In the genomic region with DNA sequence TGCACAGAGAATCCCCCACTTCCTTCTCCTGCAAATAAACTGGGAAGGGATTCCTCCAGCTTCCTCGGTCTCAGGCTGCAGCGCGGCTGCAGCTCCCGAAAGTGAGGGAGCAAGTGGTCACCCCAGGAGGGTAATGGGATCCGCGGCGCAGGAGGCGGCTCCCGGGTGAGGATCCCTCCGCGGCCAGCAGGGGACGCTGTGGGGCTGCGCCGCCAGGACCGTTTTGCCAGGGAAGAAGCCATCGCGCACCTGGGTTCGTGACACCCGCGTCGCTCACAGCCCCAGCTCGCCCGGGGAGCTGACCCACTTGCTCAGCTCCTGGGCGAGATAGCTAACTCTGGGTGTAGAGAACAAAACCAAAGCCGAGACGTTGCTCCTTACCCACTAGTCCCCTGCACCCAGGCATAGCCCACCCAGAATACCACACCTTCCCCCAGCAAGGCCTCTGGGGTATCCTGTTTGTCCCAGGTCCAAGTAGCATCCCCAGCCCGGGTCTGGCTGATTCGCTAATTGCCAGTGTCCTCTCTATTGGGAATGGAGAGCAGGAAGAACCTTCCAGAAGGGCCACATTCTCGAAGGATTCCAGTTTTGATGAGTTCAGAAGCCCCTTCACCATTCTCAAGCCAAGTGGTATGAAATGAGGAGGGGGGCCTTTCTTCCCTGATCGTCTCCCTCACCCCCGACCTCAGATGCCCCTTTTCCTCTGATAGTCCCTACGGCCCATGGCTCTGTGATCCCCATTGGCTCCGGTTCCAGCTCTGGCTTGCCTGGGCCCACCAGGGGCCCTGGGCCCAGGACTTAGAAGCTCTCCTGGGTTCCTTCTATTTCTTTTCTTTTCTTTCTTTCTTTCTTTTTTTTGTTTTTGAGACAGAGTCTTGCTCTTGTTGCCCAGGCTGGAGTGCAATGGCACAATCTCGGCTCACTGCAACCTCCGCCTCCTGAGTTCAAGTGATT, we compare ENCODE assay signal across 8 cellular contexts. TPM values are rescaled to one million over a fixed set of nuclear protein-coding genes. Genes with fewer than 3 reads are reported as not detected.
A peak's percentile ranks its signal among the peaks of the same experiment; 100 is the strongest.
DNase-seq lines count a peak whose midpoint lies in the region; ATAC-seq and TF ChIP-seq lines count a peak whose summit lies in the region.

No MANE protein-coding gene starts in this region.

- H4K5ac ChIP-seq in H9 (ENCODE audit: insufficient read length, low read depth, low read length), result no peak overlapping the region

- H3K27me3 ChIP-seq in BLaER1 treated with 17β-estradiol and CSF1 and Interleukin-3, amounts not matched to agents 10 nM and 100 nM, result peaks cover 0 to 19% (median 0%) of the 10 kb centered on the region in 11 experiments; a peak in 3 of 22 replicates
- H3K27me3 ChIP-seq in H9 (ENCODE audit: insufficient read depth, low read length), result no peaks in the 10 kb centered on the region
- no peaks in the 10 kb centered on the region for H3K27me3 ChIP-seq in effector memory CD4-positive, alpha-beta T cell (replicated peaks; ENCODE audit: control insufficient read depth, insufficient read depth, low read length, poor library complexity, severe bottlenecking)

- no peak overlapping the region for H4K8ac ChIP-seq in H9 (replicated peaks; ENCODE audit: insufficient read length, low read depth, low read length)

- no peaks in the 10 kb centered on the region for H4K20me1 ChIP-seq in BLaER1 treated with 17β-estradiol and CSF1 and Interleukin-3, amounts not matched to agents 10 nM and 100 nM
- peaks cover 3% of the 10 kb centered on the region for H4K20me1 ChIP-seq in H9 (ENCODE audit: control insufficient read depth, insufficient read depth, insufficient read length)

- no peak overlapping the region for H3K18ac ChIP-seq in H9 (ENCODE audit: insufficient read length, low read depth, low read length)

- H2BK15ac ChIP-seq in H9 (ENCODE audit: low read depth, low read length), result no peak overlapping the region

- no peaks in the 10 kb centered on the region for H3K79me1 ChIP-seq in H9 (ENCODE audit: insufficient read depth, low read depth, low read length, poor library complexity, severe bottlenecking)

- H3K23me2 ChIP-seq in H9 (ENCODE audit: insufficient read length, low read depth, low read length, poor library complexity, severe bottlenecking), result no peaks in the 10 kb centered on the region

- no peaks in the 10 kb centered on the region for H3K9me3 ChIP-seq in BLaER1 treated with 17β-estradiol and CSF1 and Interleukin-3, amounts not matched to agents 10 nM and 100 nM (replicated peaks in 1 of 11)
- no peaks in the 10 kb centered on the region for H3K9me3 ChIP-seq in H9 (ENCODE audit: control insufficient read depth, low read depth, low read length)
- H3K9me3 ChIP-seq in effector memory CD4-positive, alpha-beta T cell (ENCODE audit: control insufficient read depth, low read length), result no peaks in the 10 kb centered on the region

- intact Hi-C loops in activated CD8-positive, alpha-beta T cell treated with anti-CD3 and anti-CD28 coated beads for 36 hours (cut with micrococcal nuclease), result loop anchor here (2.0 to 5.0 kb wide), 2 partner anchors 34 to 101 kb away; no protein-coding TSS in a partner anchor

- no peak overlapping the region for H4K91ac ChIP-seq in H9 (ENCODE audit: insufficient read length, low read depth, low read length)

- no peak overlapping the region for H3T11ph ChIP-seq in H9 (ENCODE audit: low read length)

- peak; percentile 100 for TF ChIP-seq CTCF in H9 (conservative IDR thresholded peaks at IDR 0.05)
- TF ChIP-seq CTCF in activated CD8-positive, alpha-beta T cell treated with anti-CD3 and anti-CD28 coated beads for 36 hours (IDR thresholded peaks at IDR 0.05), result peak; percentile 100

- no peaks in the 10 kb centered on the region for H3K36me3 ChIP-seq in BLaER1 treated with 17β-estradiol and CSF1 and Interleukin-3, amounts not matched to agents 10 nM and 100 nM
- no peaks in the 10 kb centered on the region for H3K36me3 ChIP-seq in effector memory CD4-positive, alpha-beta T cell (ENCODE audit: control insufficient read depth, insufficient read depth, low read length)

- no peak overlapping the region for H3K4me3 ChIP-seq in BLaER1 treated with 17β-estradiol and CSF1 and Interleukin-3, amounts not matched to agents 10 nM and 100 nM
- H3K4me3 ChIP-seq in effector memory CD4-positive, alpha-beta T cell (ENCODE audit: insufficient read depth, low read depth, low read length, poor library complexity, severe bottlenecking), result no peak overlapping the region

- H3K4ac ChIP-seq in H9 (ENCODE audit: low read depth, low read length), result no peak overlapping the region

- H2BK5ac ChIP-seq in H9 (ENCODE audit: insufficient read length, low read length), result no peak overlapping the region

- peaks cover 29 to 97% (median 75%) of the 10 kb centered on the region in 10 experiments for H3K4me1 ChIP-seq in BLaER1 treated with 17β-estradiol and CSF1 and Interleukin-3, amounts not matched to agents 10 nM and 100 nM
- H3K4me1 ChIP-seq in H9 (ENCODE audit: insufficient read depth, low read length), result no peaks in the 10 kb centered on the region
- H3K4me1 ChIP-seq in effector memory CD4-positive, alpha-beta T cell (ENCODE audit: control insufficient read depth, insufficient read depth, low read length, poor library complexity, severe bottlenecking), result peaks cover 20% of the 10 kb centered on the region

- no CpG with 5 or more reads among the region's 35 CpGs for WGBS in H9 (ENCODE audit: extremely low coverage, insufficient read length, low lambda C conversion rate)

- H3K9ac ChIP-seq in BLaER1 treated with 17β-estradiol and CSF1 and Interleukin-3, amounts not matched to agents 10 nM and 100 nM, result peak overlapping the region in 6 of 11 experiments; percentile 15 to 46 (median 28); a peak in 9 of 22 replicates
- no peak overlapping the region for H3K9ac ChIP-seq in H9 (ENCODE audit: extremely low read depth, insufficient read length, low read length)

- POLR2A ChIA-PET in activated CD8-positive, alpha-beta T cell treated with anti-CD3 and anti-CD28 coated beads for 36 hours (lab: Charles Lee), result interaction anchor here (1.4 to 2.5 kb wide), 3 partner anchors 28 to 43 kb away, joined by 4 to 8 read pairs (median 6); no protein-coding TSS in a partner anchor

- no peak overlapping the region for H3K14ac ChIP-seq in H9 (ENCODE audit: insufficient read depth, low read length)

- no peak overlapping the region for H2AK5ac ChIP-seq in H9 (ENCODE audit: insufficient read length, low read length)

- H3K4me3 Mint-ChIP-seq in H9, result no peak overlapping the region
- H3K4me3 Mint-ChIP-seq in activated CD8-positive, alpha-beta T cell treated with anti-CD3 and anti-CD28 coated beads for 36 hours, result no peak overlapping the region

- H3K56ac ChIP-seq in H9 (ENCODE audit: insufficient read length, low read depth, low read length), result no peak overlapping the region

- no peak overlapping the region for H2BK120ac ChIP-seq in H9 (ENCODE audit: low read depth, low read length, poor library complexity, severe bottlenecking)

- no peak overlapping the region for H2AFZ ChIP-seq in H9 (ENCODE audit: low read length)

- peak; percentile 88 for ATAC-seq in activated CD8-positive, alpha-beta T cell treated with anti-CD3 and anti-CD28 coated beads for 36 hours
- no peak for ATAC-seq in GM19463 (IDR thresholded peaks at IDR 0.05; ENCODE audit: unreplicated experiment)

- H3K27ac Mint-ChIP-seq in H9, result no peak overlapping the region
- H3K27ac Mint-ChIP-seq in activated CD8-positive, alpha-beta T cell treated with anti-CD3 and anti-CD28 coated beads for 36 hours, result peak overlapping the region; percentile 46

- H3K79me2 ChIP-seq in H9 (ENCODE audit: insufficient read depth, low read length), result no peaks in the 10 kb centered on the region; the same call in 1 of the 2 replicates

- CTCF ChIA-PET in activated CD8-positive, alpha-beta T cell treated with anti-CD3 and anti-CD28 coated beads for 36 hours (lab: Charles Lee), result interaction anchor here (0.6 to 6.7 kb wide), 58 partner anchors 8 to 612 kb away, joined by 3 to 104 read pairs (median 6); partner anchors contain the start of genes PRCD, RHBDF2, ST6GALNAC1 and ST6GALNAC2

- DNase-seq in H9 (peak; percentile 94), NCI-H345 treated with DMSO at 0.1 percent for 48 hours (lab: John Stamatoyannopoulos, UW; ENCODE audit: unreplicated experiment) (peak; percentile 43), midbrain (lab: John Stamatoyannopoulos, UW) (peak; percentile 75)
- peak; percentile 82 for DNase-seq in activated CD8-positive, alpha-beta T cell treated with anti-CD3 and anti-CD28 coated beads for 36 hours
- DNase-seq in effector memory CD4-positive, alpha-beta T cell, result peak; percentile 65 to 74 (median 69)
- peak; percentile 73 for DNase-seq in stimulated activated CD8-positive, alpha-beta memory T cell treated with anti-CD3 and anti-CD28 coated beads, Interleukin-4, amount 100 ng/mL, for 1 hour (ENCODE audit: low read depth in 2 of 2, low spot score in 1 of 2)

- H3K27me3 Mint-ChIP-seq in H9 (ENCODE audit: low read depth), result peaks cover 36% of the 10 kb centered on the region
- no peaks in the 10 kb centered on the region for H3K27me3 Mint-ChIP-seq in activated CD8-positive, alpha-beta T cell treated with anti-CD3 and anti-CD28 coated beads for 36 hours

- no peaks in the 10 kb centered on the region for H3K36me3 Mint-ChIP-seq in H9 (ENCODE audit: insufficient read depth in 1 of 3, low read depth in 3 of 3)
- no peaks in the 10 kb centered on the region for H3K36me3 Mint-ChIP-seq in activated CD8-positive, alpha-beta T cell treated with anti-CD3 and anti-CD28 coated beads for 36 hours (ENCODE audit: low read depth)

- no peak overlapping the region for H3K23ac ChIP-seq in H9 (ENCODE audit: insufficient read length, low read depth, low read length)

- H3K4me1 Mint-ChIP-seq in H9, result peaks cover 12 to 32% of the 10 kb centered on the region in 2 experiments
- H3K4me1 Mint-ChIP-seq in activated CD8-positive, alpha-beta T cell treated with anti-CD3 and anti-CD28 coated beads for 36 hours (ENCODE audit: low read depth), result peaks cover 15% of the 10 kb centered on the region

- H3K9me3 Mint-ChIP-seq in H9, result no peaks in the 10 kb centered on the region; a peak in 1 of 5 replicates
- no peaks in the 10 kb centered on the region for H3K9me3 Mint-ChIP-seq in activated CD8-positive, alpha-beta T cell treated with anti-CD3 and anti-CD28 coated beads for 36 hours

- no peak overlapping the region for H2BK12ac ChIP-seq in H9 (ENCODE audit: insufficient read length, low read depth, low read length)

- peak overlapping the region; percentile 64 to 99 (median 93) for H3K4me2 ChIP-seq in BLaER1 treated with 17β-estradiol and CSF1 and Interleukin-3, amounts not matched to agents 10 nM and 100 nM
- H3K4me2 ChIP-seq in H9 (ENCODE audit: insufficient read depth, insufficient read length, low read length), result no peak overlapping the region

- no peak overlapping the region for H2BK20ac ChIP-seq in H9 (ENCODE audit: low read depth, low read length, poor library complexity, severe bottlenecking)

- H3K27ac ChIP-seq in BLaER1 treated with 17β-estradiol and CSF1 and Interleukin-3, amounts not matched to agents 10 nM and 100 nM, result peak overlapping the region in 4 of 11 experiments; percentile 16 to 84 (median 80); a peak in 9 of 22 replicates
- H3K27ac ChIP-seq in H9 (ENCODE audit: insufficient read length, low read depth, low read length), result no peak overlapping the region
- H3K27ac ChIP-seq in effector memory CD4-positive, alpha-beta T cell (ENCODE audit: insufficient read depth, low read length, poor library complexity, severe bottlenecking), result no peak overlapping the region

RNA-seq across cellular contexts. Expression of gene CYGB, which starts 14.1 kb away (rescaled TPM):
- 2.4 and 2.8 TPM in 2 replicates for total RNA-seq in H9 (2021)
- under 1 TPM in 1 of 2 experiments, not detected in 1; 0.23 TPM for total RNA-seq in activated CD8-positive, alpha-beta T cell treated with anti-CD3 and anti-CD28 coated beads for 36 hours

RNA-seq across cellular contexts. Expression of gene PRCD, which starts 16.5 kb away (rescaled TPM):
- total RNA-seq in H9 (2021), result 0.42 and 0.46 TPM in 2 replicates
- not detected for total RNA-seq in activated CD8-positive, alpha-beta T cell treated with anti-CD3 and anti-CD28 coated beads for 36 hours

RNA-seq across cellular contexts. Expression of gene RHBDF2, which starts 22.1 kb away (rescaled TPM):
- 17.1 and 19.7 TPM in 2 replicates for total RNA-seq in H9 (2021)
- 10 to 100 TPM; 19.9 to 20.4 TPM for total RNA-seq in activated CD8-positive, alpha-beta T cell treated with anti-CD3 and anti-CD28 coated beads for 36 hours

RNA-seq across cellular contexts. Expression of gene AANAT, which starts 56.0 kb away (rescaled TPM):
- total RNA-seq in H9 (2021), result 0.15 and 0.55 TPM in 2 replicates
- under 1 TPM in 1 of 2 experiments, not detected in 1; 0.34 TPM for total RNA-seq in activated CD8-positive, alpha-beta T cell treated with anti-CD3 and anti-CD28 coated beads for 36 hours

Comparison
In these comparisons a context has a peak if more than half of its experiments do, and no peak if none do; other contexts are left out.
1. DNase-seq: peak in every context shown above with its lines; median percentile 94 in H9; 82 in activated CD8-positive, alpha-beta T cell treated with anti-CD3 and anti-CD28 coated beads for 36 hours; 75 in midbrain; 73 in stimulated activated CD8-positive, alpha-beta memory T cell treated with anti-CD3 and anti-CD28 coated beads, Interleukin-4, amount 100 ng/mL, for 1 hour; 69 in effector memory CD4-positive, alpha-beta T cell; 43 in NCI-H345 treated with DMSO at 0.1 percent for 48 hours.